ENCODE assay signal across 1 cellular context in genomic region chr15:69668963-69669362, GRCh38.
TF ChIP-seq lines count a peak whose summit lies in the region.

No MANE protein-coding gene starts in this region.

TF ChIP-seq in SK-N-SH, 30 proteins besides CTCF, POLR2A, EP300 and RAD21 (continued from another document):
- TF ChIP-seq, protein P1, sequence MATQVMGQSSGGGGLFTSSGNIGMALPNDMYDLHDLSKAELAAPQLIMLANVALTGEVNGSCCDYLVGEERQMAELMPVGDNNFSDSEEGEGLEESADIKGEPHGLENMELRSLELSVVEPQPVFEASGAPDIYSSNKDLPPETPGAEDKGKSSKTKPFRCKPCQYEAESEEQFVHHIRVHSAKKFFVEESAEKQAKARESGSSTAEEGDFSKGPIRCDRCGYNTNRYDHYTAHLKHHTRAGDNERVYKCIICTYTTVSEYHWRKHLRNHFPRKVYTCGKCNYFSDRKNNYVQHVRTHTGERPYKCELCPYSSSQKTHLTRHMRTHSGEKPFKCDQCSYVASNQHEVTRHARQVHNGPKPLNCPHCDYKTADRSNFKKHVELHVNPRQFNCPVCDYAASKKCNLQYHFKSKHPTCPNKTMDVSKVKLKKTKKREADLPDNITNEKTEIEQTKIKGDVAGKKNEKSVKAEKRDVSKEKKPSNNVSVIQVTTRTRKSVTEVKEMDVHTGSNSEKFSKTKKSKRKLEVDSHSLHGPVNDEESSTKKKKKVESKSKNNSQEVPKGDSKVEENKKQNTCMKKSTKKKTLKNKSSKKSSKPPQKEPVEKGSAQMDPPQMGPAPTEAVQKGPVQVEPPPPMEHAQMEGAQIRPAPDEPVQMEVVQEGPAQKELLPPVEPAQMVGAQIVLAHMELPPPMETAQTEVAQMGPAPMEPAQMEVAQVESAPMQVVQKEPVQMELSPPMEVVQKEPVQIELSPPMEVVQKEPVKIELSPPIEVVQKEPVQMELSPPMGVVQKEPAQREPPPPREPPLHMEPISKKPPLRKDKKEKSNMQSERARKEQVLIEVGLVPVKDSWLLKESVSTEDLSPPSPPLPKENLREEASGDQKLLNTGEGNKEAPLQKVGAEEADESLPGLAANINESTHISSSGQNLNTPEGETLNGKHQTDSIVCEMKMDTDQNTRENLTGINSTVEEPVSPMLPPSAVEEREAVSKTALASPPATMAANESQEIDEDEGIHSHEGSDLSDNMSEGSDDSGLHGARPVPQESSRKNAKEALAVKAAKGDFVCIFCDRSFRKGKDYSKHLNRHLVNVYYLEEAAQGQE (IDR thresholded peaks at IDR 0.05; ENCODE audit: low read depth, low read length) = no peak
- TF ChIP-seq FOXM1 (IDR thresholded peaks at IDR 0.05; ENCODE audit: low read depth) = no peak
- TF ChIP-seq, protein P2, sequence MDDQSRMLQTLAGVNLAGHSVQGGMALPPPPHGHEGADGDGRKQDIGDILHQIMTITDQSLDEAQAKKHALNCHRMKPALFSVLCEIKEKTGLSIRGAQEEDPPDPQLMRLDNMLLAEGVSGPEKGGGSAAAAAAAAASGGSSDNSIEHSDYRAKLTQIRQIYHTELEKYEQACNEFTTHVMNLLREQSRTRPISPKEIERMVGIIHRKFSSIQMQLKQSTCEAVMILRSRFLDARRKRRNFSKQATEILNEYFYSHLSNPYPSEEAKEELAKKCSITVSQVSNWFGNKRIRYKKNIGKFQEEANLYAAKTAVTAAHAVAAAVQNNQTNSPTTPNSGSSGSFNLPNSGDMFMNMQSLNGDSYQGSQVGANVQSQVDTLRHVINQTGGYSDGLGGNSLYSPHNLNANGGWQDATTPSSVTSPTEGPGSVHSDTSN (IDR thresholded peaks at IDR 0.05) = no peak
- TF ChIP-seq RFX5 (IDR thresholded peaks at IDR 0.05; ENCODE audit: low read length) = no peak
- no peak for TF ChIP-seq MEF2A (IDR thresholded peaks at IDR 0.05; ENCODE audit: borderline replicate concordance, low read depth)
- TF ChIP-seq FOXJ3 (CRISPR knock-in tag; IDR thresholded peaks at IDR 0.05) = no peak
- TF ChIP-seq NRF1 (IDR thresholded peaks at IDR 0.05; ENCODE audit: low read depth, low read length) = no peak
- no peak for TF ChIP-seq POLR2AphosphoS5 (IDR thresholded peaks at IDR 0.05; ENCODE audit: low read depth, low read length)
TF ChIP-seq in SK-N-SH: peak in this region for 0.
